In genomic region chr5:373710-374602, GRCh38 we compare ENCODE assay signal across 8 cellular contexts. TPM values are rescaled to one million over a fixed set of nuclear protein-coding genes. Genes with fewer than 3 reads are reported as not detected.
A peak's percentile ranks its signal among the peaks of the same experiment; 100 is the strongest.
DNase-seq lines count a peak whose midpoint lies in the region; TF ChIP-seq lines count a peak whose summit lies in the region.

No MANE protein-coding gene starts in this region.

- intact Hi-C loops in posterior vena cava (cut with DNase I) = no loop called here
- intact Hi-C loops in vagina (cut with DNase I) = no loop called here

- no peak for TF ChIP-seq CTCF in fibroblast of the aortic adventitia (IDR thresholded peaks at IDR 0.05; ENCODE audit: insufficient read depth, low read length)
- TF ChIP-seq CTCF in vagina (IDR thresholded peaks at IDR 0.05) = no peak

- TF ChIP-seq POLR2A in vagina (IDR thresholded peaks at IDR 0.05) = no peak

- H3K4me1 ChIP-seq in vagina = peaks cover 36% of the 10 kb centered on the region

- peaks cover 9% of the 10 kb centered on the region for H3K27me3 ChIP-seq in H7 (ENCODE audit: control insufficient read depth, insufficient read depth, low read length)
- no peaks in the 10 kb centered on the region for H3K27me3 ChIP-seq in vagina

- peak overlapping the region; percentile 34 for H3K4me3 ChIP-seq in H7 (ENCODE audit: insufficient read depth, low read depth, low read length)
- peak overlapping the region; percentile 58 for H3K4me3 ChIP-seq in fibroblast of the aortic adventitia (ENCODE audit: low read depth, low read length)
- peak overlapping the region; percentile 47 to 62 for H3K4me3 ChIP-seq in vagina

- H3K36me3 ChIP-seq in H7 (replicated peaks; ENCODE audit: control insufficient read depth, insufficient read depth, low read length) = no peaks in the 10 kb centered on the region
- no peaks in the 10 kb centered on the region for H3K36me3 ChIP-seq in vagina

- H3K27ac ChIP-seq in vagina = peak overlapping the region; percentile 75

- peak; percentile 52 for DNase-seq in DMS153 (lab: John Stamatoyannopoulos, UW)
- DNase-seq in H7 = peak; percentile 88
- DNase-seq in NCI-H510A (lab: John Stamatoyannopoulos, UW) = peak; percentile 75
- peak; percentile 77 for DNase-seq in activated T-cell treated with anti-CD3 and anti-CD28 coated beads for 24 hours (ENCODE audit: low read depth)
- peak; percentile 68 for DNase-seq in fibroblast of the aortic adventitia (ENCODE audit: low read depth)
- peak; percentile 79 for DNase-seq in posterior vena cava (ENCODE audit: low spot score)
- DNase-seq in vagina (ENCODE audit: extremely low spot score in 2 of 2) = peak; percentile 40 to 75
- no peak for DNase-seq in HT-29 (ENCODE audit: low spot score)

- H3K9me3 ChIP-seq in vagina = no peaks in the 10 kb centered on the region

RNA-seq across cellular contexts. Expression of gene AHRR, which starts 52.4 kb away (rescaled TPM):
- 0.74 and 1.4 TPM in 2 replicates for total RNA-seq in H7 (2014; rRNA removed; shearing (Covaris generic))
- total RNA-seq in fibroblast of the aortic adventitia (ENCODE audit: low replicate concordance) (8.8 and 31.9 TPM in 2 replicates), posterior vena cava (1 to 10 TPM in 1 of 2 donors, under 1 TPM in 1; 0.69 to 2.9 TPM), vagina (11.3 TPM)
- total RNA-seq in HT-29 (2014; rRNA removed; shearing (Covaris generic)) = 3.0 and 5.4 TPM in 2 replicates
